ENCODE assay signal across 22 cellular contexts in the genomic region with DNA sequence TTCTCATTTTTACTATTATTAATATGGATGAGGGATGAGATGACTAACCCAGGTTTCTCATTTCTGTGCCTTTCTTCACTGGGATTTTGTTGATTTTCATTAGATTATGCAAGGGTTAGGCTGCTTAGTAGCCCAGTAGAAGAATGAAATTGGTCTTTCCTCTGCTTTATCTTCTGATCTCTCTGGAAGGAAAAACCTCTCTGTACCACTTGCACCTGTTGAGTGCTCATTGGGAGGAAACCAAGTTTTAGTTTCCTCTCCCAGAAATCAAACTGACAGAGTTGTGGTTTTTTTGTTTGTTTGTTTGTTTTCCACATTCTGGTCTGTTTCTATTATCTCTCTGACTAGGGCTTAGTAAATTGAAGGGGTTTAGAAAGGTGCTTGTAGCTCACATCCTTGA.
"Had no signal": no experiment of that assay in that cellular context is flagged by ENCODE, and none has a peak within 500 bp of the region (broad histone marks: within the 10 kb centered on the region; RNA-seq: fewer than 3 reads in every experiment).

No MANE protein-coding gene starts in this region.

- H3K27me3 ChIP-seq: heart right ventricle, neural progenitor cell, stomach, suprapubic skin, transverse colon had no signal

- H3K4me2 ChIP-seq: neural progenitor cell had no signal

- H3K9ac ChIP-seq: neural progenitor cell had no signal

- H3K4me1 Mint-ChIP-seq: neural progenitor cell had no signal

- H3K9me3 Mint-ChIP-seq: activated B cell treated with CpG ODN at 0.5 μM for 24 hours; activated CD4-positive, alpha-beta memory T cell treated with anti-CD3 and anti-CD28 coated beads for 36 hours; activated naive CD4-positive, alpha-beta T cell treated with anti-CD3 and anti-CD28 coated beads, Interleukin-2, amount 10 ng/mL, durations not matched to agents 7 days and 5 days; naive thymus-derived CD8-positive, alpha-beta T cell; neural progenitor cell; stimulated activated memory B cell treated with anti-CD40 and anti-IgM and Interleukin-4, amounts not matched to agents 10 μg/mL and 1 μg/mL and 100 μg/mL, for 72 hours had no signal

- H3K4me1 ChIP-seq: lower lobe of right lung, neural progenitor cell, stomach, suprapubic skin had no signal

- H3K27ac Mint-ChIP-seq: activated B cell treated with CpG ODN at 0.5 μM for 24 hours; activated CD4-positive, alpha-beta memory T cell treated with anti-CD3 and anti-CD28 coated beads for 36 hours; activated naive CD4-positive, alpha-beta T cell treated with anti-CD3 and anti-CD28 coated beads, Interleukin-2, amount 10 ng/mL, durations not matched to agents 7 days and 5 days; naive thymus-derived CD8-positive, alpha-beta T cell; neural progenitor cell; stimulated activated memory B cell treated with anti-CD40 and anti-IgM and Interleukin-4, amounts not matched to agents 10 μg/mL and 1 μg/mL and 100 μg/mL, for 72 hours had no signal

- H3K27ac ChIP-seq: epithelial cell of prostate, heart right ventricle, lower lobe of right lung, neural progenitor cell, stomach, suprapubic skin, transverse colon had no signal

- H3K27me3 Mint-ChIP-seq: activated B cell treated with CpG ODN at 0.5 μM for 24 hours; activated CD4-positive, alpha-beta memory T cell treated with anti-CD3 and anti-CD28 coated beads for 36 hours; activated naive CD4-positive, alpha-beta T cell treated with anti-CD3 and anti-CD28 coated beads, Interleukin-2, amount 10 ng/mL, durations not matched to agents 7 days and 5 days; naive thymus-derived CD8-positive, alpha-beta T cell; stimulated activated memory B cell treated with anti-CD40 and anti-IgM and Interleukin-4, amounts not matched to agents 10 μg/mL and 1 μg/mL and 100 μg/mL, for 72 hours had no signal

- H3K36me3 ChIP-seq: lower lobe of right lung, neural progenitor cell, suprapubic skin, transverse colon had no signal

- ATAC-seq: left lobe of liver; lower lobe of right lung; naive thymus-derived CD8-positive, alpha-beta T cell; sciatic nerve; stimulated activated memory B cell treated with anti-CD40 and anti-IgM and Interleukin-4, amounts not matched to agents 10 μg/mL and 1 μg/mL and 100 μg/mL, for 72 hours had no signal

- H3K36me3 Mint-ChIP-seq: activated naive CD4-positive, alpha-beta T cell treated with anti-CD3 and anti-CD28 coated beads, Interleukin-2, amount 10 ng/mL, durations not matched to agents 7 days and 5 days; neural progenitor cell had no signal

- H3K4me3 ChIP-seq: heart right ventricle, lower lobe of right lung, neural progenitor cell, smooth muscle cell, stomach, suprapubic skin, transverse colon had no signal

- H3K4me3 Mint-ChIP-seq: activated B cell treated with CpG ODN at 0.5 μM for 24 hours; activated CD4-positive, alpha-beta memory T cell treated with anti-CD3 and anti-CD28 coated beads for 36 hours; activated naive CD4-positive, alpha-beta T cell treated with anti-CD3 and anti-CD28 coated beads, Interleukin-2, amount 10 ng/mL, durations not matched to agents 7 days and 5 days; naive thymus-derived CD8-positive, alpha-beta T cell; neural progenitor cell; stimulated activated memory B cell treated with anti-CD40 and anti-IgM and Interleukin-4, amounts not matched to agents 10 μg/mL and 1 μg/mL and 100 μg/mL, for 72 hours had no signal

- DNase-seq: activated B cell treated with CpG ODN at 0.5 μM for 24 hours; activated CD4-positive, alpha-beta memory T cell treated with anti-CD3 and anti-CD28 coated beads for 36 hours; activated CD4-positive, alpha-beta T cell treated with anti-CD3 and anti-CD28 coated beads for 4 hours; activated effector memory CD4-positive, alpha-beta T cell treated with anti-CD3 and anti-CD28 coated beads, Interleukin-2, amount 50 U/mL, for 16 hours; activated naive CD4-positive, alpha-beta T cell treated with anti-CD3 and anti-CD28 coated beads, Interleukin-2, amount 10 ng/mL, durations not matched to agents 7 days and 5 days; amygdala; cerebellar nuclear complex; cortex of kidney; heart right ventricle; lower lobe of right lung; naive thymus-derived CD8-positive, alpha-beta T cell; stimulated activated CD4-positive, alpha-beta T cell treated with anti-CD3 and anti-CD28 coated beads, Interleukin-15, amount 100 ng/mL, for 24 hours; stomach; T1000; transverse colon had no signal

- H2AFZ ChIP-seq: neural progenitor cell had no signal

- H3K9me3 ChIP-seq: heart right ventricle, lower lobe of right lung, stomach, suprapubic skin, transverse colon had no signal
